1 cellular context compared by ENCODE assay signal in the genomic region with DNA sequence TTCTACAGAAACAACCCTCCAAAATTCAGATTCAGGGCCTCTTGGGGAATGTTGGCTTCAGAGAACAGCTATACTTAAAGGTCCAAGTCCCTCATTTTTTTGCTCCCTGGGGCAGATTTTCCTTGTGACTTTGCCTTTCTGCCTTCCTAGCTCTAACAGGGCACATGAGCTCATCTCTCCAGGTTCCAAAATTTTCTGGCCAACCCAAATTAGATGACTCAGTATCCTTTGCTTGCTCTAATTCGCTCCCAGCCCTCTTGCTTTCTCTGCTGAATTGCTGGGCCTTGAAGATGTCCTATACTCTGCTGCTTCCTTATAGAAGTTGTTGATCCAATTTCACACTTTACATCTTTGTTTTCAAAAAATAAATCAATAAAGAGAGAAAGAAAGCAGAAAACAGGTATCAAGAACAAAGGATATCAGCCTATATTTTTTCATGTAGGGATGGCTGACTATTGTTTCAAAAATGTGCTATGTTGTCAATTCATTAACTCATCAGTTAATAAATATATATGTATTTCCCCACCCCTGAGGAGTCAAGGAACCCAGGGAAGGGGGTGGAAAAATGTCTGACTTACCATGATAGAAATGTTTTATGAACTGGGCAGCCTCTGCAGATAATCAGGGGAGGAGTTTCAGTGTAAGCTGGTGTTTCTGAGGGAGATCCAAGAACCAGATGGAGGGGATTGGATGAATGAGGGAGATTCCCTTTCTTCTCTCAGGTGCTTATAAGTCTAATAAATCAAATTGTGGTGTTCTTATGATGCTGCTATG.
TF ChIP-seq lines count a peak whose summit lies in the region.

No MANE protein-coding gene starts in this region.

TF ChIP-seq in IMR-90, 13 proteins besides CTCF, POLR2A, EP300 and RAD21 (continued from another document):
- no peak for TF ChIP-seq RCOR1 (IDR thresholded peaks at IDR 0.05; ENCODE audit: insufficient replicate concordance, low read length)
- TF ChIP-seq, protein P1, sequence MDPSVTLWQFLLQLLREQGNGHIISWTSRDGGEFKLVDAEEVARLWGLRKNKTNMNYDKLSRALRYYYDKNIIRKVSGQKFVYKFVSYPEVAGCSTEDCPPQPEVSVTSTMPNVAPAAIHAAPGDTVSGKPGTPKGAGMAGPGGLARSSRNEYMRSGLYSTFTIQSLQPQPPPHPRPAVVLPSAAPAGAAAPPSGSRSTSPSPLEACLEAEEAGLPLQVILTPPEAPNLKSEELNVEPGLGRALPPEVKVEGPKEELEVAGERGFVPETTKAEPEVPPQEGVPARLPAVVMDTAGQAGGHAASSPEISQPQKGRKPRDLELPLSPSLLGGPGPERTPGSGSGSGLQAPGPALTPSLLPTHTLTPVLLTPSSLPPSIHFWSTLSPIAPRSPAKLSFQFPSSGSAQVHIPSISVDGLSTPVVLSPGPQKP (IDR thresholded peaks at IDR 0.05; ENCODE audit: borderline replicate concordance, low read depth, low read length), result no peak
- no peak for TF ChIP-seq MXI1 (IDR thresholded peaks at IDR 0.05; ENCODE audit: borderline replicate concordance, low read depth, low read length)
- TF ChIP-seq RFX5 (IDR thresholded peaks at IDR 0.05; ENCODE audit: low read depth, low read length), result no peak
- no peak for TF ChIP-seq SMC3 (IDR thresholded peaks at IDR 0.05; ENCODE audit: low read depth, low read length)
- TF ChIP-seq BHLHE40 (IDR thresholded peaks at IDR 0.05; ENCODE audit: low read depth, low read length), result no peak
- no peak for TF ChIP-seq CEBPB (IDR thresholded peaks at IDR 0.05; ENCODE audit: low read depth, low read length)
- TF ChIP-seq, protein P2, sequence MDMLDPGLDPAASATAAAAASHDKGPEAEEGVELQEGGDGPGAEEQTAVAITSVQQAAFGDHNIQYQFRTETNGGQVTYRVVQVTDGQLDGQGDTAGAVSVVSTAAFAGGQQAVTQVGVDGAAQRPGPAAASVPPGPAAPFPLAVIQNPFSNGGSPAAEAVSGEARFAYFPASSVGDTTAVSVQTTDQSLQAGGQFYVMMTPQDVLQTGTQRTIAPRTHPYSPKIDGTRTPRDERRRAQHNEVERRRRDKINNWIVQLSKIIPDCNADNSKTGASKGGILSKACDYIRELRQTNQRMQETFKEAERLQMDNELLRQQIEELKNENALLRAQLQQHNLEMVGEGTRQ (IDR thresholded peaks at IDR 0.05; ENCODE audit: low read depth, low read length), result no peak
- no peak for TF ChIP-seq MAFK (IDR thresholded peaks at IDR 0.05; ENCODE audit: low read depth, low read length)
- no peak for TF ChIP-seq NFE2L2 (IDR thresholded peaks at IDR 0.05; ENCODE audit: low read depth, low read length)
